ENCODE assay signal across 8 cellular contexts in genomic region chr3:48989796-48990635, GRCh38. TPM values are rescaled to one million over a fixed set of nuclear protein-coding genes. Genes with fewer than 3 reads are reported as not detected.
DNase-seq lines count a peak whose midpoint lies in the region; ATAC-seq and TF ChIP-seq lines count a peak whose summit lies in the region.

Gene P4HTM, plus strand, starts transcription at chr3:48990241. Its CDS starts 16 bp downstream, at chr3:48990257.

- H4K20me1 ChIP-seq in IMR-90 (ENCODE audit: insufficient read depth, low read length) = no peaks in the 10 kb centered on the region; the same call in 1 of the 2 replicates

- no peaks in the 10 kb centered on the region for H3K9me3 ChIP-seq in CD8-positive, alpha-beta memory T cell (ENCODE audit: low read length)
- H3K9me3 ChIP-seq in IMR-90 (ENCODE audit: control insufficient read depth, insufficient read depth, low read length) = no peaks in the 10 kb centered on the region
- no peaks in the 10 kb centered on the region for H3K9me3 ChIP-seq in testis

- H2BK5ac ChIP-seq in IMR-90 (ENCODE audit: low read depth, low read length, poor library complexity, severe bottlenecking) = peak within 1 kb of the TSS; percentile 91

- H3K27me3 Mint-ChIP-seq in CD8-positive, alpha-beta memory T cell = no peaks in the 10 kb centered on the region
- H3K27me3 Mint-ChIP-seq in osteocyte (ENCODE audit: unreplicated experiment) = no peaks in the 10 kb centered on the region

- H2BK120ac ChIP-seq in IMR-90 (ENCODE audit: low read depth, low read length) = peak within 1 kb of the TSS; percentile 88

- H3K9me1 ChIP-seq in IMR-90 (ENCODE audit: insufficient read depth, low read length) = peaks cover 7% of the 10 kb centered on the region

- no peaks in the 10 kb centered on the region for H3K9me3 Mint-ChIP-seq in CD8-positive, alpha-beta memory T cell
- H3K9me3 Mint-ChIP-seq in activated naive CD4-positive, alpha-beta T cell treated with anti-CD3 and anti-CD28 coated beads, Interleukin-2, amount 50 U/mL, for 72 hours = no peaks in the 10 kb centered on the region
- H3K9me3 Mint-ChIP-seq in osteocyte (ENCODE audit: unreplicated experiment) = no peaks in the 10 kb centered on the region

- H2AK9ac ChIP-seq in IMR-90 (replicated peaks; ENCODE audit: low read depth, low read length, poor library complexity) = peak within 1 kb of the TSS; percentile 96

- H4K91ac ChIP-seq in IMR-90 (ENCODE audit: insufficient read depth, low read depth, low read length) = peak within 1 kb of the TSS; percentile 80

- peak within 1 kb of the TSS; percentile 95 for H3K4me2 ChIP-seq in IMR-90 (ENCODE audit: low read depth, low read length)

- H3K56ac ChIP-seq in IMR-90 (ENCODE audit: extremely low read depth, insufficient read depth, low read length) = peak within 1 kb of the TSS; percentile 85

- TF ChIP-seq CTCF in IMR-90 (conservative IDR thresholded peaks at IDR 0.05; ENCODE audit: low read depth, low read length) (peak; percentile 49), osteocyte (IDR thresholded peaks at IDR 0.05) (peak; percentile 42), testis (IDR thresholded peaks at IDR 0.05) (peak in 2 of 3 experiments; percentile 3 to 11)

- H3K79me1 ChIP-seq in IMR-90 (ENCODE audit: low read depth in 1 of 2, low read length in 2 of 2) = peaks cover 18 to 43% of the 10 kb centered on the region in 2 experiments

- no peaks in the 10 kb centered on the region for H3K27me3 ChIP-seq in CD8-positive, alpha-beta memory T cell (ENCODE audit: insufficient read depth, low read length, poor library complexity, severe bottlenecking)
- H3K27me3 ChIP-seq in IMR-90 (ENCODE audit: control insufficient read depth, insufficient read depth, low read length) = no peaks in the 10 kb centered on the region
- no peaks in the 10 kb centered on the region for H3K27me3 ChIP-seq in testis

- peak within 1 kb of the TSS; percentile 93 for H3K23ac ChIP-seq in IMR-90 (ENCODE audit: low read depth, low read length)

- H3K4me3 Mint-ChIP-seq in CD8-positive, alpha-beta memory T cell = peak within 1 kb of the TSS; percentile 92 to 99 (median 95)
- peak within 1 kb of the TSS; percentile 86 for H3K4me3 Mint-ChIP-seq in osteocyte (ENCODE audit: unreplicated experiment)

- H3K36me3 Mint-ChIP-seq in CD8-positive, alpha-beta memory T cell = peaks cover 0 to 38% (median 1%) of the 10 kb centered on the region in 3 donors
- peaks cover 13 to 16% of the 10 kb centered on the region in 2 donors for H3K36me3 Mint-ChIP-seq in activated naive CD4-positive, alpha-beta T cell treated with anti-CD3 and anti-CD28 coated beads, Interleukin-2, amount 50 U/mL, for 72 hours
- H3K36me3 Mint-ChIP-seq in osteocyte (ENCODE audit: unreplicated experiment) = peaks cover 9% of the 10 kb centered on the region

- peak within 1 kb of the TSS; percentile 74 to 89 for H4K8ac ChIP-seq in IMR-90 (ENCODE audit: low read depth in 2 of 2, low read length in 2 of 2)

- WGBS in IMR-90 (ENCODE audit: extremely low coverage in 2 of 2, insufficient read length in 1 of 2), 2 experiments = 1% methylated on average over 44 of the region's 91 CpGs; no CpG with 5 or more reads in 1 of the 2 experiments
- WGBS in testis, 2 donors = 0% methylated on average over 2 to 32 of the region's 91 CpGs

- peak within 1 kb of the TSS; percentile 47; the same call in 1 of the 3 replicates for H2BK15ac ChIP-seq in IMR-90 (ENCODE audit: low read depth, low read length)

- H3K27ac ChIP-seq in CD8-positive, alpha-beta memory T cell (ENCODE audit: low read depth, low read length) = peak within 1 kb of the TSS; percentile 75
- H3K27ac ChIP-seq in IMR-90 (ENCODE audit: insufficient read depth, low read length) (peak within 1 kb of the TSS; percentile 94), testis (peak within 1 kb of the TSS; percentile 81 to 86)

- H2BK20ac ChIP-seq in IMR-90 (ENCODE audit: low read depth, low read length) = peak within 1 kb of the TSS; percentile 71

- CTCF ChIA-PET in CD8-positive, alpha-beta memory T cell (lab: Charles Lee) = interaction anchor here (0.9 to 7.4 kb wide), 10 partner anchors 9 to 167 kb away, joined by 3 to 109 read pairs (median 8); partner anchors contain the start of genes DALRD3, IMPDH2, NDUFAF3 and QRICH1
- CTCF ChIA-PET in IMR-90 (lab: Yijun Ruan, JAX) = interaction anchor here (1.0 to 3.2 kb wide), 5 partner anchors 10 to 104 kb away, joined by 3 to 17 read pairs (median 3); partner anchors contain the start of genes NDUFAF3, QRICH1 and WDR6

- H3K27ac Mint-ChIP-seq in CD8-positive, alpha-beta memory T cell = peak within 1 kb of the TSS; percentile 89 to 99 (median 93)
- H3K27ac Mint-ChIP-seq in activated naive CD4-positive, alpha-beta T cell treated with anti-CD3 and anti-CD28 coated beads, Interleukin-2, amount 50 U/mL, for 72 hours = peak within 1 kb of the TSS; percentile 94 to 98
- peak within 1 kb of the TSS; percentile 94 for H3K27ac Mint-ChIP-seq in osteocyte (ENCODE audit: unreplicated experiment)

- TF ChIP-seq POLR2A in IMR-90 (IDR thresholded peaks at IDR 0.05; ENCODE audit: low read depth, low read length) = peak; percentile 77
- TF ChIP-seq POLR2A in testis (IDR thresholded peaks at IDR 0.05) = no peak

- H2AFZ ChIP-seq in IMR-90 (replicated peaks; ENCODE audit: low read length, poor library complexity) = peak within 1 kb of the TSS; percentile 96

- peak within 1 kb of the TSS; percentile 82 for H3K18ac ChIP-seq in IMR-90 (ENCODE audit: low read depth, low read length)

- peak within 1 kb of the TSS; percentile 91 for H3K4ac ChIP-seq in IMR-90 (ENCODE audit: low read depth, low read length)

- H3K9ac ChIP-seq in IMR-90 (ENCODE audit: low read depth, low read length) = peak within 1 kb of the TSS; percentile 74

- in situ Hi-C loops in IMR-90 (cut with MboI; ENCODE audit: low sequenced_read_pairs) = no loop called here

- TF ChIP-seq RAD21 in IMR-90 (IDR thresholded peaks at IDR 0.05; ENCODE audit: low read length) = peak; percentile 42

- POLR2A ChIA-PET in CD8-positive, alpha-beta memory T cell (lab: Charles Lee) = interaction anchor here (0.5 to 4.4 kb wide), 14 partner anchors 13 to 422 kb away, joined by 4 to 45 read pairs (median 6); partner anchors contain the start of genes DALRD3, IMPDH2, NDUFAF3 and QRICH1
- POLR2A ChIA-PET in IMR-90 (lab: Charles Lee; ENCODE audit: unreplicated experiment) = interaction anchor here (1.3 kb wide), 1 partner anchor 17 kb away, joined by 9 read pairs; the partner anchor contains the start of gene WDR6

- peak within 1 kb of the TSS; percentile 88 for H3K4me3 ChIP-seq in CD8-positive, alpha-beta memory T cell (ENCODE audit: low read length)
- H3K4me3 ChIP-seq in IMR-90 (ENCODE audit: insufficient read depth, low read depth, low read length) (peak within 1 kb of the TSS; percentile 72), testis (peak within 1 kb of the TSS; percentile 85 to 92)

- peaks cover 22% of the 10 kb centered on the region for H3K4me1 ChIP-seq in CD8-positive, alpha-beta memory T cell (ENCODE audit: insufficient read depth, low read length)
- H3K4me1 ChIP-seq in IMR-90 (ENCODE audit: control insufficient read depth, insufficient read depth, low read length) = peaks cover 14% of the 10 kb centered on the region
- H3K4me1 ChIP-seq in testis = peaks cover 21% of the 10 kb centered on the region

- peak within 1 kb of the TSS; percentile 93 for H2AK5ac ChIP-seq in IMR-90 (ENCODE audit: low read depth, low read length)

- intact Hi-C loops in IMR-90 (cut with micrococcal nuclease) (loop anchor here (1.0 to 2.0 kb wide), 3 partner anchors 17 to 104 kb away; partner anchors contain the start of genes QRICH1 and WDR6), testis (cut with DNase I; ENCODE audit: low total_unique reads) (no loop called here)

- H3K4me1 Mint-ChIP-seq in CD8-positive, alpha-beta memory T cell = peaks cover 33 to 55% (median 49%) of the 10 kb centered on the region in 3 donors
- peaks cover 28% of the 10 kb centered on the region for H3K4me1 Mint-ChIP-seq in osteocyte (ENCODE audit: unreplicated experiment)

- ATAC-seq in GM19463 (IDR thresholded peaks at IDR 0.05; ENCODE audit: unreplicated experiment) = peak; percentile 55
- peak; percentile 89 for ATAC-seq in IMR-90 (ENCODE audit: low read depth)
- ATAC-seq in activated naive CD4-positive, alpha-beta T cell treated with anti-CD3 and anti-CD28 coated beads, Interleukin-2, amount 50 U/mL, for 72 hours = peak; percentile 77 to 83

- BruUV-seq in IMR-90 (replicated peaks; lab: Mats Ljungman, UMichigan) = TSS peak; percentile 46

- peak; percentile 57 to 85 (median 63) for DNase-seq in CD8-positive, alpha-beta memory T cell
- DNase-seq in IMR-90 = peak; percentile 93
- DNase-seq in SKM-1 (lab: John Stamatoyannopoulos, UW; ENCODE audit: unreplicated experiment) = peak; percentile 21
- DNase-seq in activated naive CD4-positive, alpha-beta T cell treated with anti-CD3 and anti-CD28 coated beads, Interleukin-2, amount 50 U/mL, for 72 hours (ENCODE audit: low spot score in 2 of 2) = peak; percentile 76 to 84
- DNase-seq in glomerular endothelial cell (ENCODE audit: extremely low read depth, low read depth, low spot score) = peak; percentile 44
- peak; percentile 94 for DNase-seq in osteocyte (ENCODE audit: extremely low spot score, unreplicated experiment)
- peak; percentile 92 for DNase-seq in testis

- no peaks in the 10 kb centered on the region for H3K36me3 ChIP-seq in CD8-positive, alpha-beta memory T cell (ENCODE audit: insufficient read depth, low read length)
- H3K36me3 ChIP-seq in IMR-90 (ENCODE audit: control insufficient read depth, insufficient read depth, low read length) (peaks cover 5% of the 10 kb centered on the region; the same call in 1 of the 2 replicates), testis (ENCODE audit: low read depth, missing control alignments) (no peaks in the 10 kb centered on the region)

- H4K5ac ChIP-seq in IMR-90 (ENCODE audit: low read depth, low read length) = peak within 1 kb of the TSS; percentile 76

- peak within 1 kb of the TSS; percentile 85 for H3K14ac ChIP-seq in IMR-90 (replicated peaks; ENCODE audit: low read depth, low read length)

- dilution Hi-C loops in IMR-90 (cut with HindIII; ENCODE audit: low sequenced_read_pairs, unreplicated experiment) = no loop called here

TF ChIP-seq in IMR-90, 13 proteins besides CTCF, POLR2A, EP300 and RAD21 (continues in another document):
- TF ChIP-seq CHD1 (IDR thresholded peaks at IDR 0.05; ENCODE audit: low read depth, low read length) = no peak
- TF ChIP-seq MAZ (IDR thresholded peaks at IDR 0.05; ENCODE audit: borderline replicate concordance, low read depth, low read length) = peak; percentile 89
- no peak for TF ChIP-seq RCOR1 (IDR thresholded peaks at IDR 0.05; ENCODE audit: insufficient replicate concordance, low read length)

RNA-seq across cellular contexts. Expression of gene P4HTM, which starts in this region (rescaled TPM):
- 10 to 100 TPM; 28.6 to 33.0 TPM for total RNA-seq in CD8-positive, alpha-beta memory T cell
- polyA plus RNA-seq in CD8-positive, alpha-beta memory T cell = 35.0 TPM
- 10.4 and 11.1 TPM in 2 replicates for total RNA-seq in IMR-90 (2012; rRNA removed)
- 26.1 and 29.7 TPM in 2 replicates for polyA plus RNA-seq in IMR-90 (2012; rRNA removed)
- 18.8 and 34.8 TPM in 2 replicates for polyA plus RNA-seq in IMR-90 (2012; cell fraction: cytosol; rRNA removed)
- 99.3 and 171 TPM in 2 replicates for polyA plus RNA-seq in IMR-90 (2012; cell fraction: nucleus; rRNA removed; ENCODE audit: low replicate concordance)
- total RNA-seq in activated naive CD4-positive, alpha-beta T cell treated with anti-CD3 and anti-CD28 coated beads, Interleukin-2, amount 50 U/mL, for 72 hours = 10 to 100 TPM; 24.3 to 33.3 TPM
- 32.9 and 42.2 TPM in 2 replicates for total RNA-seq in glomerular endothelial cell
- 31.3 and 35.6 TPM in 2 replicates for total RNA-seq in osteocyte
- total RNA-seq in testis = 100 to 1,000 TPM; 107 to 122 TPM
- polyA plus RNA-seq in testis (ENCODE audit: insufficient read depth, low read depth, low replicate concordance) = 52.3 TPM

Comparison
In these comparisons a context has a peak if more than half of its experiments do, and no peak if none do; other contexts are left out.
1. Peak in every context shown above with its lines: DNase-seq, ATAC-seq, H3K4me3 ChIP-seq and H3K27ac ChIP-seq.
2. DNase-seq: peak in every context shown above with its lines; median percentile 94 in osteocyte; 93 in IMR-90; 92 in testis; 80 in activated naive CD4-positive, alpha-beta T cell treated with anti-CD3 and anti-CD28 coated beads, Interleukin-2, amount 50 U/mL, for 72 hours; 63 in CD8-positive, alpha-beta memory T cell; 44 in glomerular endothelial cell; 21 in SKM-1.